9 cellular contexts compared by ENCODE assay signal in genomic region chr2:102141915-102142828, GRCh38. TPM values are rescaled to one million over a fixed set of nuclear protein-coding genes. Genes with fewer than 3 reads are reported as not detected.
A peak's percentile ranks its signal among the peaks of the same experiment; 100 is the strongest.
DNase-seq lines count a peak whose midpoint lies in the region; ATAC-seq and TF ChIP-seq lines count a peak whose summit lies in the region.
"Had no signal": no experiment of that assay in that cellular context is flagged by ENCODE, and none has a peak within 500 bp of the region (broad histone marks: within the 10 kb centered on the region; RNA-seq: fewer than 3 reads in every experiment).

IL1R1 (plus strand) TSS chr2:102142746; CDS start chr2:102157725, 14,979 bp downstream.

- CTCF ChIA-PET in WTC11 (lab: Charles Lee): interaction anchor here (0.6 to 2.0 kb wide), 9 partner anchors 16 to 611 kb away, joined by 3 to 13 read pairs (median 4); no protein-coding TSS in a partner anchor

- H3K36me3 Mint-ChIP-seq in WTC11: 0 out of 2 replicates have a peak, but pooled peaks cover 4% of the 10 kb centered on the region

- ATAC-seq in GM18909 (IDR thresholded peaks at IDR 0.05; ENCODE audit: poor library complexity, unreplicated experiment) (peak; percentile 53), WTC11 (peak; percentile 86), GM18861 (IDR thresholded peaks at IDR 0.05; ENCODE audit: unreplicated experiment) (no peak), HG02623 (IDR thresholded peaks at IDR 0.05; ENCODE audit: unreplicated experiment) (no peak)

- no peak within 1 kb of the TSS for H3K27ac Mint-ChIP-seq in WTC11

- H3K27ac ChIP-seq in 22Rv1 (peak within 1 kb of the TSS; percentile 46; the same call in 1 of the 2 replicates), mucosa of rectum (ENCODE audit: low read depth in 2 of 2, low read length in 2 of 2) (peak within 1 kb of the TSS; percentile 83 to 85), vagina (peak within 1 kb of the TSS; percentile 94)

- POLR2A ChIA-PET in WTC11 (lab: Charles Lee): no interaction called here

- H3K36me3 ChIP-seq in mucosa of rectum (ENCODE audit: control insufficient read depth in 2 of 2, insufficient read depth in 2 of 2, low read length in 2 of 2) (no peaks in the 10 kb centered on the region), vagina (peaks cover 0 to 5% of the 10 kb centered on the region in 2 donors)

- peak within 1 kb of the TSS; percentile 78 to 87 for H3K9ac ChIP-seq in mucosa of rectum (ENCODE audit: low read depth in 1 of 2, low read length in 2 of 2)

- H3K4me3 ChIP-seq in mucosa of rectum (ENCODE audit: low read length in 2 of 2): peak within 1 kb of the TSS; percentile 71 to 80
- peak within 1 kb of the TSS; percentile 65 to 81 for H3K4me3 ChIP-seq in vagina

- DNase-seq in WTC11 (ENCODE audit: low spot score): peak; percentile 62
- DNase-seq in fibroblast of gingiva (ENCODE audit: low read depth): peak; percentile 86
- DNase-seq in vagina (ENCODE audit: extremely low spot score in 2 of 2): no peak

- H3K4me3 Mint-ChIP-seq in WTC11: peak within 1 kb of the TSS; percentile 74
- H3K4me3 Mint-ChIP-seq: central memory CD8-positive, alpha-beta T cell had no signal

- peaks cover 16% of the 10 kb centered on the region for H3K9me3 Mint-ChIP-seq in WTC11

- peaks cover 17% of the 10 kb centered on the region for H3K4me1 Mint-ChIP-seq in WTC11

- intact Hi-C loops in vagina (cut with DNase I): loop anchor here (5.0 kb wide), 2 partner anchors 80 to 120 kb away; no protein-coding TSS in a partner anchor

- peaks cover 41% of the 10 kb centered on the region for H3K27me3 Mint-ChIP-seq in WTC11 (ENCODE audit: low read depth)

- H3K27me3 ChIP-seq in mucosa of rectum (ENCODE audit: control insufficient read depth in 2 of 2, insufficient read depth in 2 of 2, low read length in 2 of 2) (no peaks in the 10 kb centered on the region), vagina (no peaks in the 10 kb centered on the region)

- TF ChIP-seq CTCF in 22Rv1 (IDR thresholded peaks at IDR 0.05) (no peak), WTC11 (IDR thresholded peaks at IDR 0.05) (no peak), vagina (IDR thresholded peaks at IDR 0.05) (no peak)

- TF ChIP-seq POLR2A in vagina (IDR thresholded peaks at IDR 0.05): peak in 1 of 2 donors; percentile 85

- H3K9me3 ChIP-seq in mucosa of rectum (ENCODE audit: control insufficient read depth in 2 of 2, low read length in 2 of 2): peaks cover 0 to 9% of the 10 kb centered on the region in 2 donors
- H3K9me3 ChIP-seq in vagina: no peaks in the 10 kb centered on the region

- H3K4me1 ChIP-seq in mucosa of rectum (ENCODE audit: control insufficient read depth in 2 of 2, insufficient read depth in 2 of 2, low read length in 2 of 2): peaks cover 3 to 5% of the 10 kb centered on the region in 2 donors
- peaks cover 47% of the 10 kb centered on the region for H3K4me1 ChIP-seq in vagina

TF ChIP-seq in WTC11, 78 proteins besides CTCF, POLR2A, EP300 and RAD21:
- 0 out of 2 replicates have a peak, but pooled peaks have one; percentile 6 for TF ChIP-seq KAT7 (CRISPR knock-in tag; IDR thresholded peaks at IDR 0.05; ENCODE audit: borderline replicate concordance)
- TF ChIP-seq ZNF423 (CRISPR knock-in tag; IDR thresholded peaks at IDR 0.05): peak; percentile 28; the same call in 1 of the 2 replicates
- no peak for TF ChIP-seq NR1H2 (CRISPR knock-in tag; IDR thresholded peaks at IDR 0.05)
- no peak for TF ChIP-seq IRF1 (CRISPR knock-in tag; IDR thresholded peaks at IDR 0.05)
- TF ChIP-seq ETV6 (CRISPR knock-in tag; IDR thresholded peaks at IDR 0.05): no peak
- TF ChIP-seq NFATC4 (CRISPR knock-in tag; IDR thresholded peaks at IDR 0.05): no peak

RNA-seq across cellular contexts. Expression of gene IL1R1, which starts in this region (rescaled TPM):
- total RNA-seq in WTC11 (2021): 0.37 to 0.78 TPM (median 0.55 TPM) in 3 replicates
- 79.6 TPM for total RNA-seq in vagina

Comparison
In these comparisons a context has a peak if more than half of its experiments do, and no peak if none do; other contexts are left out.
1. RNA of gene IL1R1 (total RNA-seq): 79.6 TPM in vagina (single experiment); 0.37 to 0.78 TPM in WTC11; every median in the first group is over 10 times any median in the second.
2. Peak in DNase-seq and ATAC-seq in WTC11; RNA of the gene not detected or under 1 TPM.
3. Peak in every context shown above with its lines, with median percentiles within 50 percentile points of each other: H3K27ac ChIP-seq.